Comparison of ENCODE assay signal across 8 cellular contexts in the genomic region with DNA sequence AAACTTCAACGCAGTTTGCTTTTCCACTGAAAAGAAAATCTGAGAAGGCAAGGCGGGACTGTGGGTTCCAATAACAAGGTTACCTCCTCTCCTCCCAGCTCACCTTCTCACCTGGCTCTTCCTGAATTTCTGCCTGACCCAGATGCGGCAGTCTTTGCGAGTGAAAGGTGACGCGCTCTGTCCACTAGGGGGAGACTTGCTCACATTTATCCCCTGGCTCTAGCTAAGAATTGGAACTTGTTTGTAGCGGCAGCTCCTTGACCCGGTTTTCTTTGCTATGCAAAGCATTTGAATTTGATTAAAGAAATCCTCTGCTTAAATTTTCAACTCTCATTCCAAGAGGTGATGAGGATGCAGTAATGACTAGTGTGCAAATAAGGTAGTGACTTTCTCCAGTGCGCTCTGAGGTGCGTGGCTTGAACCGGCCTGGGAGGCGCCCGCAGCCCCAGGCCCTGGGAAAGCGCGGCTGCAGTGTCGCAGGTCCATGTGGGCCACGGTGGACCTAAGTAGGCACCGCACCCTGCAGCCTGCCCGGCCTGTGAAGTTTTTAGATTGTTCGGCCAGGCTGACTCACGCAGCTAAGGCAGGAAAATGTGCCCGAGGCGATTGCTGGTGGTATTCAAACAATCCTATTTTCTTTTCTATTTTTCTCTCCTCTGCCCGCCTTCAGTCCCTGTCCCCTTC.
DNase-seq lines count a peak whose midpoint lies in the region; TF ChIP-seq lines count a peak whose summit lies in the region.

No MANE protein-coding gene starts in this region.

- H3K4me3 ChIP-seq in KMS-11 (IDR thresholded peaks at IDR 0.05; ENCODE audit: insufficient read depth, low read depth, low read length) (no peak overlapping the region), fibroblast of villous mesenchyme (ENCODE audit: low read depth, low read length) (peak overlapping the region; percentile 5)

- H4K20me1 ChIP-seq in KMS-11 (ENCODE audit: insufficient read depth): no peaks in the 10 kb centered on the region

- no peaks in the 10 kb centered on the region for H3K36me3 ChIP-seq in KMS-11 (ENCODE audit: insufficient read depth)

- no peak overlapping the region for H2AFZ ChIP-seq in KMS-11 (ENCODE audit: low read depth)

- H3K79me2 ChIP-seq in KMS-11 (ENCODE audit: insufficient read depth, low read depth): no peaks in the 10 kb centered on the region

- DNase-seq in GM10266 (ENCODE audit: extremely low spot score): peak; percentile 64
- DNase-seq in H4 (ENCODE audit: low spot score): peak; percentile 86
- peak; percentile 63 for DNase-seq in OCI-M1 (lab: John Stamatoyannopoulos, UW)
- peak; percentile 1 for DNase-seq in activated T-helper 9 cell treated with anti-CD3 and anti-CD28 coated beads, Interleukin-2, amount 50 U/mL, for 16 hours (ENCODE audit: low read depth)
- DNase-seq in fibroblast of villous mesenchyme (ENCODE audit: low read depth): peak; percentile 59
- DNase-seq in nucleus accumbens (lab: John Stamatoyannopoulos, UW): peak in 44 of 56 donors; percentile 1 to 76 (median 23)
- no peak for DNase-seq in OCI-M2 (lab: John Stamatoyannopoulos, UW; ENCODE audit: unreplicated experiment)

- H3K27me3 ChIP-seq in KMS-11 (ENCODE audit: insufficient read depth, low read depth): no peaks in the 10 kb centered on the region

- H3K4me2 ChIP-seq in KMS-11: no peak overlapping the region; the same call in 1 of the 2 replicates

- peaks cover 23% of the 10 kb centered on the region for H3K4me1 ChIP-seq in KMS-11 (ENCODE audit: low read depth, poor library complexity, severe bottlenecking)

- H3K9ac ChIP-seq in KMS-11: no peak overlapping the region

- no peak overlapping the region for H3K27ac ChIP-seq in KMS-11

- peak; percentile 93 for TF ChIP-seq CTCF in GM10266 (IDR thresholded peaks at IDR 0.05; ENCODE audit: control insufficient read depth, insufficient read depth, low read depth, missing control alignments)
- TF ChIP-seq CTCF in KMS-11 (conservative IDR thresholded peaks at IDR 0.05; ENCODE audit: low read depth, low read length): peak; percentile 97
- TF ChIP-seq CTCF in fibroblast of villous mesenchyme (IDR thresholded peaks at IDR 0.05; ENCODE audit: insufficient read depth, low read depth, low read length): peak; percentile 87
